In genomic region chr12:3998397-3998796, GRCh38 we compare ENCODE assay signal across 21 cellular contexts.
DNase-seq lines count a peak whose midpoint lies in the region; ATAC-seq and TF ChIP-seq lines count a peak whose summit lies in the region.
"Had no signal": no experiment of that assay in that cellular context is flagged by ENCODE, and none has a peak within 500 bp of the region (broad histone marks: within the 10 kb centered on the region; RNA-seq: fewer than 3 reads in every experiment).

No MANE protein-coding gene starts in this region.

- POLR2A ChIA-PET in CD4-positive, alpha-beta memory T cell (lab: Charles Lee; ENCODE audit: partially characterized antibody), result interaction anchor here (0.9 to 2.6 kb wide), 7 partner anchors 10 to 322 kb away, joined by 3 to 14 read pairs (median 3); partner anchors contain the start of gene TIGAR

- peaks cover 9% of the 10 kb centered on the region for H3K4me1 ChIP-seq in CD4-positive, alpha-beta memory T cell (ENCODE audit: insufficient read depth, low read length)
- H3K4me1 ChIP-seq in parathyroid adenoma, result peaks cover 44% of the 10 kb centered on the region
- H3K4me1 ChIP-seq: A549 had no signal

- H3K27ac ChIP-seq in CD4-positive, alpha-beta memory T cell (ENCODE audit: low read depth, low read length), result no peak overlapping the region
- no peak overlapping the region for H3K27ac ChIP-seq in parathyroid adenoma
- H3K27ac ChIP-seq: A549; BLaER1 treated with 17β-estradiol and CSF1 and Interleukin-3, amounts not matched to agents 10 nM and 100 nM had no signal

- H3K36me3 Mint-ChIP-seq in CD4-positive, alpha-beta memory T cell, result no peaks in the 10 kb centered on the region
- H3K36me3 Mint-ChIP-seq in activated T-helper 17 cell treated with anti-CD3 and anti-CD28 coated beads, Interleukin-2, amount 50 U/mL, for 72 hours (ENCODE audit: low read depth), result no peaks in the 10 kb centered on the region
- H3K36me3 Mint-ChIP-seq: IgD-negative memory B cell had no signal

- H3K36me3 ChIP-seq in CD4-positive, alpha-beta memory T cell (ENCODE audit: insufficient read depth, low read length), result no peaks in the 10 kb centered on the region
- no peaks in the 10 kb centered on the region for H3K36me3 ChIP-seq in parathyroid adenoma (ENCODE audit: control insufficient read depth, insufficient read depth, low read length)
- H3K36me3 ChIP-seq: BLaER1 treated with 17β-estradiol and CSF1 and Interleukin-3, amounts not matched to agents 10 nM and 100 nM had no signal

- CTCF ChIA-PET in CD4-positive, alpha-beta memory T cell (lab: Charles Lee; ENCODE audit: partially characterized antibody), result interaction anchor here (0.8 to 16.8 kb wide), 15 partner anchors 8 to 301 kb away, joined by 3 to 217 read pairs (median 6); no protein-coding TSS in a partner anchor

- no peaks in the 10 kb centered on the region for H3K27me3 ChIP-seq in CD4-positive, alpha-beta memory T cell (ENCODE audit: insufficient read depth, low read length)
- no peaks in the 10 kb centered on the region for H3K27me3 ChIP-seq in parathyroid adenoma (ENCODE audit: control insufficient read depth, insufficient read depth, low read length)

- H3K9me3 ChIP-seq in CD4-positive, alpha-beta memory T cell (ENCODE audit: control insufficient read depth in 1 of 2, low read length in 2 of 2), result no peaks in the 10 kb centered on the region
- H3K9me3 ChIP-seq in parathyroid adenoma (ENCODE audit: control insufficient read depth, low read length), result no peaks in the 10 kb centered on the region

- TF ChIP-seq CTCF in parathyroid adenoma (IDR thresholded peaks at IDR 0.05), result no peak

- peak; percentile 63 for ATAC-seq in activated T-helper 17 cell treated with anti-CD3 and anti-CD28 coated beads, Interleukin-2, amount 50 U/mL, for 72 hours (replicated peaks)
- ATAC-seq in HG02763 (IDR thresholded peaks at IDR 0.05; ENCODE audit: unreplicated experiment) (no peak), GM18511 (IDR thresholded peaks at IDR 0.05; ENCODE audit: unreplicated experiment) (no peak)
- ATAC-seq: A549, Panc1 had no signal

- H3K9me3 Mint-ChIP-seq in CD4-positive, alpha-beta memory T cell, result peaks cover 0 to 7% (median 0%) of the 10 kb centered on the region in 8 donors
- peaks cover 3% of the 10 kb centered on the region for H3K9me3 Mint-ChIP-seq in activated T-helper 17 cell treated with anti-CD3 and anti-CD28 coated beads, Interleukin-2, amount 50 U/mL, for 72 hours
- H3K9me3 Mint-ChIP-seq: HFFc6 had no signal

- no peaks in the 10 kb centered on the region for H3K79me2 ChIP-seq in parathyroid adenoma

- H3K27me3 Mint-ChIP-seq in CD4-positive, alpha-beta memory T cell, result peaks cover 0 to 3% of the 10 kb centered on the region in 2 donors
- no peaks in the 10 kb centered on the region for H3K27me3 Mint-ChIP-seq in activated T-helper 17 cell treated with anti-CD3 and anti-CD28 coated beads, Interleukin-2, amount 50 U/mL, for 72 hours

- intact Hi-C loops in CD4-positive, alpha-beta memory T cell (cut with micrococcal nuclease), result loop anchor here (5.0 to 10.0 kb wide), 2 partner anchors 109 to 526 kb away; no protein-coding TSS in a partner anchor

- no peak overlapping the region for H3K4me3 Mint-ChIP-seq in CD4-positive, alpha-beta memory T cell
- H3K4me3 Mint-ChIP-seq in activated T-helper 17 cell treated with anti-CD3 and anti-CD28 coated beads, Interleukin-2, amount 50 U/mL, for 72 hours, result no peak overlapping the region
- H3K4me3 Mint-ChIP-seq: HFFc6, IgD-negative memory B cell had no signal

- peak overlapping the region; percentile 14 for H2AFZ ChIP-seq in parathyroid adenoma

- no peak overlapping the region for H3K4me3 ChIP-seq in CD4-positive, alpha-beta memory T cell (ENCODE audit: low read length in 2 of 2)
- H3K4me3 ChIP-seq in parathyroid adenoma (ENCODE audit: low read depth, low read length), result no peak overlapping the region
- H3K4me3 ChIP-seq: A549; BLaER1 treated with 17β-estradiol and CSF1 and Interleukin-3, amounts not matched to agents 10 nM and 100 nM had no signal

- peak overlapping the region in 4 of 7 donors; percentile 41 to 81 (median 71) for H3K27ac Mint-ChIP-seq in CD4-positive, alpha-beta memory T cell
- no peak overlapping the region for H3K27ac Mint-ChIP-seq in activated T-helper 17 cell treated with anti-CD3 and anti-CD28 coated beads, Interleukin-2, amount 50 U/mL, for 72 hours
- H3K27ac Mint-ChIP-seq: HFFc6, IgD-negative memory B cell had no signal

- H3K9ac ChIP-seq in parathyroid adenoma, result no peak overlapping the region
- H3K9ac ChIP-seq: BLaER1 treated with 17β-estradiol and CSF1 and Interleukin-3, amounts not matched to agents 10 nM and 100 nM had no signal

- peaks cover 7 to 30% (median 20%) of the 10 kb centered on the region in 4 donors for H3K4me1 Mint-ChIP-seq in CD4-positive, alpha-beta memory T cell
- H3K4me1 Mint-ChIP-seq in activated T-helper 17 cell treated with anti-CD3 and anti-CD28 coated beads, Interleukin-2, amount 50 U/mL, for 72 hours, result peaks cover 16% of the 10 kb centered on the region

- no peak overlapping the region for H3K4me2 ChIP-seq in parathyroid adenoma (ENCODE audit: low read length)
- H3K4me2 ChIP-seq: A549; BLaER1 treated with 17β-estradiol and CSF1 and Interleukin-3, amounts not matched to agents 10 nM and 100 nM had no signal

- DNase-seq in CD4-positive, alpha-beta memory T cell, result no peak
- DNase-seq in islet precursor cell, result peak; percentile 38
- DNase-seq in ecto neural progenitor cell (ENCODE audit: low spot score), result no peak
- DNase-seq: GF-D8, HFFc6, Kasumi-1, MM.1S, NCI-H1092 treated with DMSO at 0.1 percent for 48 hours, NCI-H1694, NCI-H2107, NCI-H2227 treated with DMSO at 0.1 percent for 48 hours, NCI-H524, SHP77 treated with DMSO at 0.1 percent for 48 hours had no signal
